ENCODE assay signal across 27 cellular contexts in the genomic region with DNA sequence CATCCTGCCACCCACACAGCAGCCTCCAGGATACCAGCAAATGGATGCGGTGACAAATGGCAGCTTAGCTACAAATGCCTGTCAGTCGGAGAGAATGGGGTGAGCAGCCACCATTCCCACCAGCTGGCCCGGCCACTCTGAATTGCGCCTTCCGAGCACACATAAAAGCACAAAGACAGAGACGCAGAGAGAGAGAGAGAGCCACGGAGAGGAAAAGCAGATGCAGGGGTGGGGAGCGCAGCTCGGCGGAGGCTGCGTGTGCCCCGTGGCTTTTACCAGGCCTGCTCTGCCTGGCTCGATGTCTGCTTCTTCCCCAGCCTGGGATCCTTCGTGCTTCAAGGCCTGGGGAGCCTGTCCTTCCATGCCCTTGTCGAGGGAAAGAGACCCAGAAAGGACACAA. TPM values are rescaled to one million over a fixed set of nuclear protein-coding genes. Genes with fewer than 3 reads are reported as not detected.
"Had no signal": no experiment of that assay in that cellular context is flagged by ENCODE, and none has a peak within 500 bp of the region (broad histone marks: within the 10 kb centered on the region; RNA-seq: fewer than 3 reads in every experiment).

No MANE protein-coding gene starts in this region.

- H3K9me3 Mint-ChIP-seq: nephron progenitor cell; stimulated activated naive CD8-positive, alpha-beta T cell treated with anti-CD3 and anti-CD28 coated beads, Interleukin-15, amount 100 ng/mL, for 72 hours had no signal

- ATAC-seq: foreskin keratinocyte; gastroesophageal sphincter; heart left ventricle; left cardiac atrium; left ventricle myocardium superior; naive thymus-derived CD8-positive, alpha-beta T cell; sciatic nerve; stimulated activated naive CD8-positive, alpha-beta T cell treated with anti-CD3 and anti-CD28 coated beads, Interleukin-15, amount 100 ng/mL, for 72 hours had no signal

- H3K36me3 Mint-ChIP-seq: naive thymus-derived CD8-positive, alpha-beta T cell had no signal

- H3K9ac ChIP-seq: parathyroid adenoma had no signal

- H2AFZ ChIP-seq: hepatocyte, parathyroid adenoma had no signal

- H3K4me3 Mint-ChIP-seq: nephron progenitor cell; stimulated activated naive CD8-positive, alpha-beta T cell treated with anti-CD3 and anti-CD28 coated beads, Interleukin-15, amount 100 ng/mL, for 72 hours had no signal

- DNase-seq: dermis blood vessel endothelial cell; effector memory CD4-positive, alpha-beta T cell; foreskin keratinocyte; left cardiac atrium; left ventricle myocardium superior; lower lobe of right lung; naive thymus-derived CD8-positive, alpha-beta T cell; nephron progenitor cell; stimulated activated CD4-positive, alpha-beta T cell treated with anti-CD3 and anti-CD28 coated beads, Interleukin-12 subunit alpha, Interleukin-12 subunit beta, amount 100 ng/mL, for 4 hours; stimulated activated CD4-positive, alpha-beta T cell treated with anti-CD3 and anti-CD28 coated beads, Interleukin-1b, Interleukin-23, amount 100 ng/mL, for 48 hours; stimulated activated CD4-positive, alpha-beta T cell treated with anti-CD3 and anti-CD28 coated beads, Interleukin-4, amount 100 ng/mL, for 1 hour; stimulated activated CD8-positive, alpha-beta memory T cell treated with anti-CD3 and anti-CD28 coated beads, Interleukin-4, amount 100 ng/mL, for 48 hours; stimulated activated naive CD4-positive, alpha-beta T cell; stimulated activated naive CD8-positive, alpha-beta T cell treated with anti-CD3 and anti-CD28 coated beads, Interleukin-15, amount 100 ng/mL, for 72 hours had no signal

- H3K9me3 ChIP-seq: esophagus muscularis mucosa, gastroesophageal sphincter, heart left ventricle, lower lobe of right lung, right atrium auricular region, suprapubic skin, vagina had no signal

- H3K79me2 ChIP-seq: hepatocyte, parathyroid adenoma had no signal

- H3K4me1 ChIP-seq: foreskin keratinocyte had no signal

- H3K27me3 ChIP-seq: vagina had no signal

- H3K27ac ChIP-seq: coronary artery, esophagus muscularis mucosa, foreskin keratinocyte, gastroesophageal sphincter, heart left ventricle, hepatocyte, lower lobe of right lung, parathyroid adenoma, right atrium auricular region, suprapubic skin, vagina had no signal

- H3K36me3 ChIP-seq: gastroesophageal sphincter, heart left ventricle, right atrium auricular region, vagina had no signal

- H3K27ac Mint-ChIP-seq: nephron progenitor cell; progenitor cell of endocrine pancreas; stimulated activated naive CD8-positive, alpha-beta T cell treated with anti-CD3 and anti-CD28 coated beads, Interleukin-15, amount 100 ng/mL, for 72 hours had no signal

- H3K4me2 ChIP-seq: hepatocyte, smooth muscle cell had no signal

- H3K4me3 ChIP-seq: coronary artery, esophagus muscularis mucosa, gastroesophageal sphincter, heart left ventricle, hepatocyte, lower lobe of right lung, right atrium auricular region, smooth muscle cell, suprapubic skin, vagina had no signal

RNA-seq across cellular contexts. Expression of a gene that starts 4.2 kb away (rescaled TPM):
- total RNA-seq: fibroblast of lung; foreskin keratinocyte; naive thymus-derived CD8-positive, alpha-beta T cell; progenitor cell of endocrine pancreas had no signal
